ENCODE assay signal across 8 cellular contexts in genomic region chr5:73496984-73497457, GRCh38. TPM values are rescaled to one million over a fixed set of nuclear protein-coding genes. Genes with fewer than 3 reads are reported as not detected.
A peak's percentile ranks its signal among the peaks of the same experiment; 100 is the strongest.
DNase-seq lines count a peak whose midpoint lies in the region; ATAC-seq and TF ChIP-seq lines count a peak whose summit lies in the region.

No MANE protein-coding gene starts in this region.

- H3K4me1 ChIP-seq in CD4-positive, CD25-positive, alpha-beta regulatory T cell (ENCODE audit: control insufficient read depth, insufficient read depth, low read length, poor library complexity, severe bottlenecking): peaks cover 41% of the 10 kb centered on the region
- H3K4me1 ChIP-seq in ascending aorta (peaks cover 3 to 22% of the 10 kb centered on the region in 2 donors), mesendoderm (ENCODE audit: control insufficient read depth, low read depth, low read length) (peaks cover 3% of the 10 kb centered on the region)

- peak overlapping the region; percentile 97 to 99 (median 98) for H3K4me3 Mint-ChIP-seq in CD4-positive, CD25-positive, alpha-beta regulatory T cell
- H3K4me3 Mint-ChIP-seq in HFFc6: no peak overlapping the region; the same call in 1 of the 2 replicates

- H3K4me2 ChIP-seq in mesendoderm (ENCODE audit: low read length): no peak overlapping the region

- no peak overlapping the region for H3K4ac ChIP-seq in mesendoderm (ENCODE audit: low read depth, low read length)

- DNase-seq in CD4-positive, CD25-positive, alpha-beta regulatory T cell: peak in 1 of 3 donors; percentile 21
- DNase-seq in HFFc6 (peak; percentile 69), NCI-H526 (lab: John Stamatoyannopoulos, UW) (peak; percentile 48 to 66), ascending aorta (ENCODE audit: low spot score in 2 of 2) (no peak), mesendoderm (peak; percentile 45), lower leg skin (ENCODE audit: low spot score in 2 of 2) (no peak)
- no peak for DNase-seq in effector CD8-positive, alpha-beta T cell (lab: John Stamatoyannopoulos, UW)

- H4K8ac ChIP-seq in mesendoderm (ENCODE audit: low read depth, low read length): no peak overlapping the region

- no peak overlapping the region for H4K5ac ChIP-seq in mesendoderm (ENCODE audit: low read length)

- peak; percentile 77 for TF ChIP-seq CTCF in HFFc6 (IDR thresholded peaks at IDR 0.05)
- no peak for TF ChIP-seq CTCF in ascending aorta (IDR thresholded peaks at IDR 0.05)
- no peak for TF ChIP-seq CTCF in lower leg skin (IDR thresholded peaks at IDR 0.05)

- peaks cover 22 to 39% (median 27%) of the 10 kb centered on the region in 4 donors for H3K4me1 Mint-ChIP-seq in CD4-positive, CD25-positive, alpha-beta regulatory T cell
- peaks cover 41% of the 10 kb centered on the region for H3K4me1 Mint-ChIP-seq in HFFc6 (ENCODE audit: low read depth)

- H3K27me3 Mint-ChIP-seq in CD4-positive, CD25-positive, alpha-beta regulatory T cell: peaks cover 24% of the 10 kb centered on the region
- peaks cover 2% of the 10 kb centered on the region; the same call in 1 of the 2 replicates for H3K27me3 Mint-ChIP-seq in HFFc6 (ENCODE audit: insufficient read depth)

- peaks cover 11% of the 10 kb centered on the region for H3K27me3 ChIP-seq in CD4-positive, CD25-positive, alpha-beta regulatory T cell (ENCODE audit: control insufficient read depth, insufficient read depth, low read length)
- no peaks in the 10 kb centered on the region for H3K27me3 ChIP-seq in ascending aorta
- no peaks in the 10 kb centered on the region for H3K27me3 ChIP-seq in mesendoderm (ENCODE audit: insufficient read depth, low read length, poor library complexity)

- H3K36me3 Mint-ChIP-seq in CD4-positive, CD25-positive, alpha-beta regulatory T cell: peaks cover 11% of the 10 kb centered on the region
- peaks cover 26% of the 10 kb centered on the region for H3K36me3 Mint-ChIP-seq in HFFc6 (ENCODE audit: low read depth)

- H3K9me3 ChIP-seq in CD4-positive, CD25-positive, alpha-beta regulatory T cell (ENCODE audit: control insufficient read depth in 2 of 2, low read length in 2 of 2): no peaks in the 10 kb centered on the region
- no peaks in the 10 kb centered on the region for H3K9me3 ChIP-seq in ascending aorta

- no peak overlapping the region for H2BK5ac ChIP-seq in mesendoderm (ENCODE audit: low read length)

- peak overlapping the region; percentile 92 for H3K27ac ChIP-seq in CD4-positive, CD25-positive, alpha-beta regulatory T cell (ENCODE audit: insufficient read depth, low read length, poor library complexity, severe bottlenecking)
- H3K27ac ChIP-seq in ascending aorta (peak overlapping the region; percentile 92 to 97), mesendoderm (ENCODE audit: low read depth, low read length) (no peak overlapping the region)

- H3K79me2 ChIP-seq in mesendoderm (ENCODE audit: control insufficient read depth, insufficient read depth, low read length): peaks cover 27% of the 10 kb centered on the region

- no peak overlapping the region for H3K9ac ChIP-seq in mesendoderm (ENCODE audit: low read length)

- intact Hi-C loops in ascending aorta (cut with DNase I): loop anchor here (5.0 kb wide), 1 partner anchor 50 kb away; the partner anchor contains the start of gene FOXD1
- intact Hi-C loops in lower leg skin (cut with DNase I; ENCODE audit: low total_unique reads): no loop called here

- H3K18ac ChIP-seq in mesendoderm (ENCODE audit: low read length): no peak overlapping the region

- no peaks in the 10 kb centered on the region for H3K79me1 ChIP-seq in mesendoderm (ENCODE audit: low read length)

- no CpG with 5 or more reads among the region's 1 CpG for WGBS in mesendoderm (ENCODE audit: extremely low coverage, insufficient coverage, low lambda C conversion rate)
- 45 to 55% methylated on average over 1 of the region's 1 CpG for WGBS in lower leg skin, 2 donors

- TF ChIP-seq POLR2A in lower leg skin (IDR thresholded peaks at IDR 0.05): no peak

- H3K27ac Mint-ChIP-seq in CD4-positive, CD25-positive, alpha-beta regulatory T cell: peak overlapping the region in 1 of 3 donors; percentile 99
- H3K27ac Mint-ChIP-seq in HFFc6: peak overlapping the region; percentile 99; the same call in 1 of the 2 replicates

- peaks cover 0 to 1% (median 0%) of the 10 kb centered on the region in 7 donors for H3K9me3 Mint-ChIP-seq in CD4-positive, CD25-positive, alpha-beta regulatory T cell
- H3K9me3 Mint-ChIP-seq in HFFc6: no peaks in the 10 kb centered on the region

- H3K36me3 ChIP-seq in CD4-positive, CD25-positive, alpha-beta regulatory T cell (ENCODE audit: control insufficient read depth, insufficient read depth, low read length): peaks cover 5% of the 10 kb centered on the region
- peaks cover 9 to 10% of the 10 kb centered on the region in 2 donors for H3K36me3 ChIP-seq in ascending aorta
- no peaks in the 10 kb centered on the region for H3K36me3 ChIP-seq in mesendoderm (ENCODE audit: control insufficient read depth, insufficient read depth, low read length)

- H3K56ac ChIP-seq in mesendoderm (ENCODE audit: low read length): no peak overlapping the region

- no peak overlapping the region for H2BK120ac ChIP-seq in mesendoderm (ENCODE audit: low read depth, low read length)

- no peak overlapping the region for H3K4me3 ChIP-seq in CD4-positive, CD25-positive, alpha-beta regulatory T cell (ENCODE audit: low read depth, low read length)
- H3K4me3 ChIP-seq in ascending aorta (peak overlapping the region in 1 of 2 donors; percentile 89), mesendoderm (ENCODE audit: low read length) (no peak overlapping the region), lower leg skin (ENCODE audit: low read depth, poor library complexity, severe bottlenecking) (no peak overlapping the region)

- no peak for ATAC-seq in CD4-positive, CD25-positive, alpha-beta regulatory T cell (ENCODE audit: low read depth in 2 of 2)
- ATAC-seq in GM21360 (IDR thresholded peaks at IDR 0.05; ENCODE audit: unreplicated experiment): no peak

- no peak overlapping the region for H2BK15ac ChIP-seq in mesendoderm (replicated peaks; ENCODE audit: low read depth)

- H3K23ac ChIP-seq in mesendoderm (ENCODE audit: low read length): no peak overlapping the region

- no peak overlapping the region for H2AK5ac ChIP-seq in mesendoderm (ENCODE audit: low read length)

RNA-seq across cellular contexts. Expression of gene BTF3, which starts 1.2 kb away (rescaled TPM):
- 585 TPM for total RNA-seq in CD4-positive, CD25-positive, alpha-beta regulatory T cell
- polyA plus RNA-seq in CD4-positive, CD25-positive, alpha-beta regulatory T cell: 100 to 1,000 TPM; 737 to 852 (median 796) TPM
- 100 to 1,000 TPM; 637 to 736 (median 692) TPM for total RNA-seq in HFFc6 (2021; fragmentation: NEBNext Ultra II Directional; extraction: Animal tissue kit (Norgen Biotek cat#: 25700))
- 235 TPM for total RNA-seq in ascending aorta
- 1,570 TPM for polyA plus RNA-seq in mesendoderm (2013, experiment 1 of 2)
- polyA plus RNA-seq in mesendoderm (2013, experiment 2 of 2): 1,558 TPM
- total RNA-seq in lower leg skin: 1,000 to 10,000 TPM in 1 of 4 donors, 100 to 1,000 TPM in 3; 596 to 1,008 (median 649) TPM

RNA-seq across cellular contexts. Expression of gene FOXD1, which starts 48.4 kb away (rescaled TPM):
- not detected for total RNA-seq in CD4-positive, CD25-positive, alpha-beta regulatory T cell
- polyA plus RNA-seq in CD4-positive, CD25-positive, alpha-beta regulatory T cell: under 1 TPM in 1 of 4 donors, not detected in 3; 0.07 TPM
- 10 to 100 TPM; 40.0 to 50.0 (median 45.4) TPM for total RNA-seq in HFFc6 (2021; fragmentation: NEBNext Ultra II Directional; extraction: Animal tissue kit (Norgen Biotek cat#: 25700))
- total RNA-seq in ascending aorta: 7.1 TPM
- polyA plus RNA-seq in mesendoderm (2013, experiment 1 of 2): 0.25 TPM
- polyA plus RNA-seq in mesendoderm (2013, experiment 2 of 2): 0.21 TPM
- total RNA-seq in lower leg skin: 1 to 10 TPM in 3 of 4 donors, under 1 TPM in 1; 0.63 to 2.2 (median 1.8) TPM

Comparison
In these comparisons a context has a peak if more than half of its experiments do, and no peak if none do; other contexts are left out.
1. DNase-seq: peak in HFFc6 (single experiment), NCI-H526 (2 of 2) and mesendoderm (single experiment); none in ascending aorta (0 of 2), effector CD8-positive, alpha-beta T cell (single experiment) and lower leg skin (0 of 2).